7 cellular contexts compared by ENCODE assay signal in genomic region chr19:40614595-40615411, GRCh38. TPM values are rescaled to one million over a fixed set of nuclear protein-coding genes. Genes with fewer than 3 reads are reported as not detected.
DNase-seq lines count a peak whose midpoint lies in the region; ATAC-seq and TF ChIP-seq lines count a peak whose summit lies in the region.

No MANE protein-coding gene starts in this region.

- 8% methylated on average over 29 of the region's 29 CpGs for WGBS in urinary bladder

- DNase-seq in HCEC 1CT = peak; percentile 99
- DNase-seq in PC-9 = peak; percentile 83 to 91
- DNase-seq in activated gamma-delta T cell treated with anti-CD3 and anti-CD28 coated beads, Interleukin-2, amount 50 U/mL, for 16 hours (ENCODE audit: low read depth) = peak; percentile 79
- DNase-seq in glutamatergic neuron = peak; percentile 83

- H4K20me1 ChIP-seq in PC-9 (ENCODE audit: insufficient read depth) = no peaks in the 10 kb centered on the region

- no TSS peak for BruUV-seq in PC-9 (replicated peaks; lab: Mats Ljungman, UMichigan)

- peak overlapping the region; percentile 97 for H3K27ac Mint-ChIP-seq in glutamatergic neuron (ENCODE audit: unreplicated experiment)

- H2AFZ ChIP-seq in PC-9 = peak overlapping the region; percentile 95

- TF ChIP-seq CTCF in PC-9 (conservative IDR thresholded peaks at IDR 0.05) (no peak), glutamatergic neuron (IDR thresholded peaks at IDR 0.05; ENCODE audit: partially characterized antibody, unreplicated experiment) (no peak)

- H3K4me1 ChIP-seq in PC-9 (replicated peaks; ENCODE audit: insufficient read depth) (peaks cover 19% of the 10 kb centered on the region), rectal smooth muscle tissue (ENCODE audit: control insufficient read depth, insufficient read depth, low read length) (no peaks in the 10 kb centered on the region), urinary bladder (ENCODE audit: insufficient read depth) (no peaks in the 10 kb centered on the region)

- peaks cover 33% of the 10 kb centered on the region; the same call in 1 of the 2 replicates for H3F3A ChIP-seq in PC-9 (ENCODE audit: insufficient read depth, low read depth)

- H3K36me3 Mint-ChIP-seq in glutamatergic neuron (ENCODE audit: unreplicated experiment) = peaks cover 5% of the 10 kb centered on the region

- H3K27ac ChIP-seq in PC-9 = peak overlapping the region; percentile 70
- peak overlapping the region; percentile 60 for H3K27ac ChIP-seq in rectal smooth muscle tissue (ENCODE audit: low read depth, low read length)
- H3K27ac ChIP-seq in urinary bladder (ENCODE audit: low read depth) = peak overlapping the region; percentile 81

- H3K9me3 Mint-ChIP-seq in glutamatergic neuron (ENCODE audit: unreplicated experiment) = peaks cover 12% of the 10 kb centered on the region

- H3K9me2 ChIP-seq in PC-9 (ENCODE audit: insufficient read depth) = no peaks in the 10 kb centered on the region

- H3K27me3 ChIP-seq in PC-9 (ENCODE audit: insufficient read depth, low read depth) (no peaks in the 10 kb centered on the region), rectal smooth muscle tissue (ENCODE audit: control insufficient read depth, insufficient read depth, low read length) (peaks cover 8% of the 10 kb centered on the region)

- intact Hi-C loops in PC-9 (cut with micrococcal nuclease; ENCODE audit: unreplicated experiment) = loop anchor here (1.0 to 5.0 kb wide), 2 partner anchors 11 to 102 kb away; partner anchors contain the start of genes COQ8B and ITPKC

- H3K4me3 ChIP-seq in PC-9 = peak overlapping the region; percentile 86
- peak overlapping the region; percentile 89 for H3K4me3 ChIP-seq in rectal smooth muscle tissue (ENCODE audit: low read length)
- peak overlapping the region; percentile 59 for H3K4me3 ChIP-seq in urinary bladder (ENCODE audit: low read depth, low read length)

- peak overlapping the region; percentile 63 for H3K9ac ChIP-seq in rectal smooth muscle tissue (ENCODE audit: low read length)

- no peaks in the 10 kb centered on the region for H3K9me3 ChIP-seq in PC-9 (ENCODE audit: insufficient read depth, low read depth)

- peaks cover 6% of the 10 kb centered on the region for H3K4me1 Mint-ChIP-seq in glutamatergic neuron (ENCODE audit: low read depth, unreplicated experiment)

- no peaks in the 10 kb centered on the region for H3K79me2 ChIP-seq in PC-9 (ENCODE audit: low read depth)

- POLR2A ChIA-PET in PC-9 (lab: Charles Lee; ENCODE audit: unreplicated experiment) = interaction anchor here (0.6 to 0.7 kb wide), 6 partner anchors 9 to 1164 kb away, joined by 3 to 9 read pairs (median 4); no protein-coding TSS in a partner anchor

- H3K27me3 Mint-ChIP-seq in glutamatergic neuron (ENCODE audit: unreplicated experiment) = peaks cover 21% of the 10 kb centered on the region

- ATAC-seq in HG03280 (IDR thresholded peaks at IDR 0.05; ENCODE audit: unreplicated experiment) = no peak

- H3K36me3 ChIP-seq in PC-9 (ENCODE audit: low read depth) = peaks cover 4% of the 10 kb centered on the region; the same call in 1 of the 2 replicates
- peaks cover 10% of the 10 kb centered on the region for H3K36me3 ChIP-seq in rectal smooth muscle tissue (ENCODE audit: control insufficient read depth, insufficient read depth, low read length)
- peaks cover 2% of the 10 kb centered on the region for H3K36me3 ChIP-seq in urinary bladder (ENCODE audit: insufficient read depth)

- peak overlapping the region; percentile 98 for H3K4me3 Mint-ChIP-seq in glutamatergic neuron (ENCODE audit: unreplicated experiment)

- peak overlapping the region; percentile 89 for H3K4me2 ChIP-seq in PC-9

- CTCF ChIA-PET in PC-9 (lab: Charles Lee) = interaction anchor here (0.6 to 1.4 kb wide), 3 partner anchors 11 to 63 kb away, joined by 3 to 28 read pairs (median 19); no protein-coding TSS in a partner anchor

RNA-seq across cellular contexts. Expression of gene LTBP4, which starts 13.6 kb away (rescaled TPM):
- total RNA-seq in PC-9 (2021) = 163 and 203 TPM in 2 replicates
- 169 TPM for total RNA-seq in glutamatergic neuron (ENCODE audit: unreplicated experiment)
- total RNA-seq in urinary bladder = 305 TPM
- 647 TPM for polyA plus RNA-seq in urinary bladder

RNA-seq across cellular contexts. Expression of gene SHKBP1, which starts 38.1 kb away (rescaled TPM):
- total RNA-seq in PC-9 (2021) (90.1 and 93.7 TPM in 2 replicates), glutamatergic neuron (ENCODE audit: unreplicated experiment) (170 TPM), urinary bladder (10.2 TPM)
- polyA plus RNA-seq in urinary bladder = 77.9 TPM
